ENCODE assay signal across 17 cellular contexts in the genomic region with DNA sequence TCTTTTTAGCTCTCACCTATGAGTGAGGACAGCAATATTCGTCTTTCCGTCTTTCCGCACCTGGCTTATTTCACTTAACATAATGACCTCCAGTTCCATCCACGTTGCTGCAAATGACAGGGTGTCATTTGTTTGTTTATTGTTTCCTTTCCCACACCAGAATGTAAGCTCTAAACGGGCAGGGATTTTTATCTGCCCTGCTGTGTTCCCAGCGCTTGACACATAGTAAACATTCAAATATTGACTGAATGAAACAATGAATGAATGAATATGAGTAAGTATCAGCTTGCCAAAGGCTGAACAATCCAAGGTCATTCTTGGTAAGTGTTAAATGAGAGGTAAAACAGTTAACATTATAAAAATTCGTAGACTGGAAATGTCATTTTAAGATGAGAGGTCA.
"Had no signal": no experiment of that assay in that cellular context is flagged by ENCODE, and none has a peak within 500 bp of the region (broad histone marks: within the 10 kb centered on the region; RNA-seq: fewer than 3 reads in every experiment).

No MANE protein-coding gene starts in this region.

- H3K36me3 ChIP-seq: brain microvascular endothelial cell, stomach, thoracic aorta had no signal

- H3K36me3 Mint-ChIP-seq: activated CD8-positive, alpha-beta memory T cell treated with anti-CD3 and anti-CD28 coated beads, Interleukin-2, amount 10 ng/mL, durations not matched to agents 7 days and 5 days; activated naive CD8-positive, alpha-beta T cell had no signal

- DNase-seq: activated CD4-positive, alpha-beta T cell treated with anti-CD3 and anti-CD28 coated beads, Interleukin-2, amount 50 U/mL, for 48 hours; activated CD4-positive, CD25-positive, alpha-beta regulatory T cell treated with anti-CD3 and anti-CD28 coated beads, Interleukin-2, amount 50 U/mL, for 72 hours; activated CD8-positive, alpha-beta memory T cell treated with anti-CD3 and anti-CD28 coated beads, Interleukin-2, amount 10 ng/mL, durations not matched to agents 7 days and 5 days; activated effector memory CD4-positive, alpha-beta T cell treated with Interleukin-2 at 50 U/mL for 16 hours; activated T-cell treated with anti-CD3 and anti-CD28 coated beads, Interleukin-2, amount 50 U/mL, for 24 hours; amygdala; brain microvascular endothelial cell; cerebellar nuclear complex; dorsolateral prefrontal cortex; glutamatergic neuron; nephron progenitor cell; stomach had no signal

- H3K27me3 Mint-ChIP-seq: activated naive CD8-positive, alpha-beta T cell; activated T-cell treated with anti-CD3 and anti-CD28 coated beads, Interleukin-2, amount 50 U/mL, for 24 hours had no signal

- H3K9me3 ChIP-seq: stomach, thoracic aorta had no signal

- H3K9me3 Mint-ChIP-seq: activated T-cell treated with anti-CD3 and anti-CD28 coated beads, Interleukin-2, amount 50 U/mL, for 24 hours; nephron progenitor cell had no signal

- H3K4me3 Mint-ChIP-seq: activated CD8-positive, alpha-beta memory T cell treated with anti-CD3 and anti-CD28 coated beads, Interleukin-2, amount 10 ng/mL, durations not matched to agents 7 days and 5 days; activated naive CD8-positive, alpha-beta T cell; activated T-cell treated with anti-CD3 and anti-CD28 coated beads, Interleukin-2, amount 50 U/mL, for 24 hours; nephron progenitor cell had no signal

- H3K27me3 ChIP-seq: brain microvascular endothelial cell, dorsolateral prefrontal cortex, stomach had no signal

- ATAC-seq: activated CD8-positive, alpha-beta memory T cell treated with anti-CD3 and anti-CD28 coated beads, Interleukin-2, amount 10 ng/mL, durations not matched to agents 7 days and 5 days; esophagus mucosa; left lobe of liver had no signal

- H3K27ac ChIP-seq: brain microvascular endothelial cell, dorsolateral prefrontal cortex had no signal

- H3K27ac Mint-ChIP-seq: activated CD8-positive, alpha-beta memory T cell treated with anti-CD3 and anti-CD28 coated beads, Interleukin-2, amount 10 ng/mL, durations not matched to agents 7 days and 5 days; activated naive CD8-positive, alpha-beta T cell; activated T-cell treated with anti-CD3 and anti-CD28 coated beads, Interleukin-2, amount 50 U/mL, for 24 hours; nephron progenitor cell had no signal

- H3K4me3 ChIP-seq: dorsolateral prefrontal cortex, skin epidermis, stomach, thoracic aorta had no signal
